In genomic region chr18:8001711-8002110, GRCh38 we compare ENCODE assay signal across 26 cellular contexts.
"Had no signal": no experiment of that assay in that cellular context is flagged by ENCODE, and none has a peak within 500 bp of the region (broad histone marks: within the 10 kb centered on the region; RNA-seq: fewer than 3 reads in every experiment).

No MANE protein-coding gene starts in this region.

- H3K27me3 ChIP-seq: left lung, upper lobe of left lung had no signal

- DNase-seq: activated CD4-positive, alpha-beta T cell treated with anti-CD3 and anti-CD28 coated beads, Interleukin-2, amount 10 ng/mL, durations not matched to agents 7 days and 5 days; activated CD8-positive, alpha-beta memory T cell treated with anti-CD3 and anti-CD28 coated beads, Interleukin-2, amount 10 ng/mL, durations not matched to agents 7 days and 5 days; activated CD8-positive, alpha-beta T cell treated with anti-CD3 and anti-CD28 coated beads for 36 hours; activated gamma-delta T cell; activated naive CD4-positive, alpha-beta T cell treated with anti-CD3 and anti-CD28 coated beads, Interleukin-2, amount 50 U/mL, for 16 hours; activated naive CD8-positive, alpha-beta T cell treated with anti-CD3 and anti-CD28 coated beads, Interleukin-2, amount 50 U/mL, for 24 hours; activated T-cell treated with anti-CD3 and anti-CD28 coated beads for 4 hours; anterior cingulate cortex; effector CD4-positive, alpha-beta T cell; hippocampal formation; kidney glomerular epithelial cell; left lung; naive thymus-derived CD4-positive, alpha-beta T cell; posterior cingulate gyrus; stimulated activated CD4-positive, alpha-beta T cell treated with anti-CD3 and anti-CD28 coated beads, Interleukin-2, amount 100 ng/mL, for 48 hours; stimulated activated CD8-positive, alpha-beta memory T cell treated with anti-CD3 and anti-CD28 coated beads, Interleukin-4, amount 100 ng/mL, for 48 hours; stimulated activated naive CD4-positive, alpha-beta T cell; T-helper 2 cell; upper lobe of left lung had no signal

- H3K4me3 ChIP-seq: left lung, lung, thoracic aorta, upper lobe of left lung had no signal

- H3K27ac ChIP-seq: thoracic aorta, upper lobe of left lung had no signal

- H3K9me3 Mint-ChIP-seq: activated CD8-positive, alpha-beta T cell treated with anti-CD3 and anti-CD28 coated beads for 36 hours; activated T-helper 1 cell treated with anti-CD3 and anti-CD28 coated beads, Interleukin-12 subunit alpha, Interleukin-12 subunit beta, Interleukin-2, Interleukin-4 antibody, amounts not matched to agents 30 ng/mL and 10 ng/mL and 1 ng/mL, durations not matched to agents 14 hours and 24 hours and 36 hours had no signal

- H3K4me1 Mint-ChIP-seq: activated CD4-positive, alpha-beta T cell treated with anti-CD3 and anti-CD28 coated beads, Interleukin-2, amount 10 ng/mL, durations not matched to agents 7 days and 5 days; activated CD8-positive, alpha-beta memory T cell treated with anti-CD3 and anti-CD28 coated beads, Interleukin-2, amount 10 ng/mL, durations not matched to agents 7 days and 5 days; activated naive CD8-positive, alpha-beta T cell treated with anti-CD3 and anti-CD28 coated beads, Interleukin-2, amount 50 U/mL, for 24 hours; naive thymus-derived CD4-positive, alpha-beta T cell had no signal

- H3K27ac Mint-ChIP-seq: activated CD4-positive, alpha-beta T cell treated with anti-CD3 and anti-CD28 coated beads, Interleukin-2, amount 10 ng/mL, durations not matched to agents 7 days and 5 days; activated CD8-positive, alpha-beta memory T cell treated with anti-CD3 and anti-CD28 coated beads, Interleukin-2, amount 10 ng/mL, durations not matched to agents 7 days and 5 days; activated CD8-positive, alpha-beta T cell treated with anti-CD3 and anti-CD28 coated beads for 36 hours; activated naive CD8-positive, alpha-beta T cell treated with anti-CD3 and anti-CD28 coated beads, Interleukin-2, amount 50 U/mL, for 24 hours; activated T-helper 1 cell treated with anti-CD3 and anti-CD28 coated beads, Interleukin-12 subunit alpha, Interleukin-12 subunit beta, Interleukin-2, Interleukin-4 antibody, amounts not matched to agents 30 ng/mL and 10 ng/mL and 1 ng/mL, durations not matched to agents 14 hours and 24 hours and 36 hours; naive thymus-derived CD4-positive, alpha-beta T cell had no signal

- ATAC-seq: activated CD8-positive, alpha-beta memory T cell treated with anti-CD3 and anti-CD28 coated beads, Interleukin-2, amount 10 ng/mL, durations not matched to agents 7 days and 5 days; activated CD8-positive, alpha-beta T cell treated with anti-CD3 and anti-CD28 coated beads for 36 hours; activated naive CD8-positive, alpha-beta T cell treated with anti-CD3 and anti-CD28 coated beads, Interleukin-2, amount 50 U/mL, for 24 hours; left lung; naive thymus-derived CD4-positive, alpha-beta T cell; sciatic nerve had no signal

- H3K9me3 ChIP-seq: left lung, thoracic aorta, upper lobe of left lung had no signal

- H3K4me3 Mint-ChIP-seq: activated CD4-positive, alpha-beta T cell treated with anti-CD3 and anti-CD28 coated beads, Interleukin-2, amount 10 ng/mL, durations not matched to agents 7 days and 5 days; activated CD8-positive, alpha-beta memory T cell treated with anti-CD3 and anti-CD28 coated beads, Interleukin-2, amount 10 ng/mL, durations not matched to agents 7 days and 5 days; activated CD8-positive, alpha-beta T cell treated with anti-CD3 and anti-CD28 coated beads for 36 hours; activated naive CD8-positive, alpha-beta T cell treated with anti-CD3 and anti-CD28 coated beads, Interleukin-2, amount 50 U/mL, for 24 hours; activated T-helper 1 cell treated with anti-CD3 and anti-CD28 coated beads, Interleukin-12 subunit alpha, Interleukin-12 subunit beta, Interleukin-2, Interleukin-4 antibody, amounts not matched to agents 30 ng/mL and 10 ng/mL and 1 ng/mL, durations not matched to agents 14 hours and 24 hours and 36 hours; brain; naive thymus-derived CD4-positive, alpha-beta T cell; neural crest cell had no signal

- FAIRE-seq: frontal cortex had no signal

- H3K36me3 ChIP-seq: left lung, thoracic aorta, upper lobe of left lung had no signal

- H3K27me3 Mint-ChIP-seq: activated CD4-positive, alpha-beta T cell treated with anti-CD3 and anti-CD28 coated beads, Interleukin-2, amount 10 ng/mL, durations not matched to agents 7 days and 5 days; activated CD8-positive, alpha-beta memory T cell treated with anti-CD3 and anti-CD28 coated beads, Interleukin-2, amount 10 ng/mL, durations not matched to agents 7 days and 5 days; activated CD8-positive, alpha-beta T cell treated with anti-CD3 and anti-CD28 coated beads for 36 hours; activated naive CD8-positive, alpha-beta T cell treated with anti-CD3 and anti-CD28 coated beads, Interleukin-2, amount 50 U/mL, for 24 hours; naive thymus-derived CD4-positive, alpha-beta T cell had no signal

- H3K36me3 Mint-ChIP-seq: activated CD8-positive, alpha-beta memory T cell treated with anti-CD3 and anti-CD28 coated beads, Interleukin-2, amount 10 ng/mL, durations not matched to agents 7 days and 5 days; naive thymus-derived CD4-positive, alpha-beta T cell had no signal
